In the genomic region with DNA sequence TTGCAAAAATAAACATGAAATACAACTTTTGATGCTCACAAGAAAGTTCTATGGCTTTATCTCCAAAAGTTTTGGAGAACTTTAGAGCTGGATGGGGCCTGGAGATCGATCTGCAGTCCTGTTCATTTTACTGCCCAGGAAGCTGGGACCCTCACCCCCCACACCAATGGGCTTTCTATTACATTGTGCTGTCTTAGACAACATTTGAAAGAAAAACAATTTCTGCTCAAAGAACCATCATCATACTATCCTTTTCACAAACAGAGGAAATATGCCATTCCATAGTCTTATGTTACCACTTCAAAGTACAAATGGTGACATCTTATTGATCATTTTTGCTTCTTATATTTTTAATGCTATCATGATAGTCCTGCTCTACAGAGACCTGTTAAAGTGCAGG, we compare ENCODE assay signal across 12 cellular contexts. TPM values are rescaled to one million over a fixed set of nuclear protein-coding genes. Genes with fewer than 3 reads are reported as not detected.
A peak's percentile ranks its signal among the peaks of the same experiment; 100 is the strongest.
DNase-seq lines count a peak whose midpoint lies in the region; ATAC-seq and TF ChIP-seq lines count a peak whose summit lies in the region.
"Had no signal": no experiment of that assay in that cellular context is flagged by ENCODE, and none has a peak within 500 bp of the region (broad histone marks: within the 10 kb centered on the region; RNA-seq: fewer than 3 reads in every experiment).

No MANE protein-coding gene starts in this region.

- H3K27me3 ChIP-seq in cardiac muscle cell: no peaks in the 10 kb centered on the region
- H3K27me3 ChIP-seq in tibial nerve: no peaks in the 10 kb centered on the region
- H3K27me3 ChIP-seq: brain microvascular endothelial cell had no signal

- H3K27me3 Mint-ChIP-seq in T-cell (no peaks in the 10 kb centered on the region), mesothelial cell of epicardium (ENCODE audit: low read depth) (no peaks in the 10 kb centered on the region)

- H3K9me3 Mint-ChIP-seq in T-cell: no peaks in the 10 kb centered on the region
- no peaks in the 10 kb centered on the region for H3K9me3 Mint-ChIP-seq in mesothelial cell of epicardium

- WGBS in tibial nerve, 2 donors: 62 to 75% methylated on average over 1 of the region's 1 CpG

- TF ChIP-seq POLR2A in tibial nerve (IDR thresholded peaks at IDR 0.05): no peak

- H3K36me3 Mint-ChIP-seq in T-cell (peaks cover 11% of the 10 kb centered on the region), mesothelial cell of epicardium (peaks cover 3% of the 10 kb centered on the region)

- no peak for TF ChIP-seq CTCF in cardiac muscle cell (IDR thresholded peaks at IDR 0.05; ENCODE audit: low read depth, low read length)
- no peak for TF ChIP-seq CTCF in mesothelial cell of epicardium (IDR thresholded peaks at IDR 0.05; ENCODE audit: unreplicated experiment)
- no peak for TF ChIP-seq CTCF in tibial nerve (IDR thresholded peaks at IDR 0.05)
- no peak for TF ChIP-seq CTCF in GM20000 (IDR thresholded peaks at IDR 0.05; ENCODE audit: extremely low read depth, missing control alignments)

- DNase-seq in cardiac muscle cell (ENCODE audit: low read depth in 1 of 2, low spot score in 1 of 2): no peak
- no peak for DNase-seq in left ventricle myocardium superior
- no peak for DNase-seq in T-cell
- no peak for DNase-seq in mesothelial cell of epicardium (ENCODE audit: low spot score in 2 of 2, unreplicated experiment in 2 of 2)
- DNase-seq in tibial nerve (ENCODE audit: low spot score in 2 of 2): no peak
- no peak for DNase-seq in GM20000 (ENCODE audit: low spot score)
- DNase-seq in dermis blood vessel endothelial cell: no peak
- DNase-seq: activated CD4-positive, alpha-beta T cell treated with anti-CD3 and anti-CD28 coated beads for 48 hours; brain microvascular endothelial cell; DMS79; occipital lobe had no signal

- H3K4me3 ChIP-seq in cardiac muscle cell: no peak overlapping the region
- H3K4me3 ChIP-seq in tibial nerve: no peak overlapping the region

- intact Hi-C loops in left ventricle myocardium superior (cut with micrococcal nuclease): no loop called here

- ATAC-seq in left ventricle myocardium superior (no peak), T-cell (replicated peaks in 1 of 4) (no peak), SK-N-SH treated with all-trans-retinoic acid at 6 μM for 48 hours (no peak)

- CTCF ChIA-PET in T-cell (lab: Charles Lee): interaction anchor here (1.0 to 1.6 kb wide), 3 partner anchors 10 to 66 kb away, joined by 3 to 4 read pairs (median 3); no protein-coding TSS in a partner anchor

- TF ChIP-seq EP300 in tibial nerve (IDR thresholded peaks at IDR 0.05): no peak

- H3K4me3 Mint-ChIP-seq in T-cell (no peak overlapping the region), mesothelial cell of epicardium (no peak overlapping the region)

- H3K27ac ChIP-seq in cardiac muscle cell (peak overlapping the region; percentile 98), tibial nerve (peak overlapping the region; percentile 100)
- H3K27ac ChIP-seq: brain microvascular endothelial cell had no signal

- H3K4me1 ChIP-seq in cardiac muscle cell (ENCODE audit: low read depth): peaks cover 27% of the 10 kb centered on the region
- peaks cover 0 to 18% (median 11%) of the 10 kb centered on the region in 4 donors for H3K4me1 ChIP-seq in tibial nerve

- H3K36me3 ChIP-seq in cardiac muscle cell (no peaks in the 10 kb centered on the region), tibial nerve (peaks cover 0 to 5% (median 0%) of the 10 kb centered on the region in 3 donors)

- POLR2A ChIA-PET in T-cell (lab: Charles Lee): interaction anchor here in 1 of 2 donors (6.3 kb wide), 1 partner anchor 104 kb away, joined by 68 read pairs; a partner anchor contains a TSS

- H3K4me1 Mint-ChIP-seq in T-cell (peaks cover 26 to 31% (median 30%) of the 10 kb centered on the region in 3 donors), mesothelial cell of epicardium (peaks cover 30% of the 10 kb centered on the region)

- H3K27ac Mint-ChIP-seq in T-cell: peak overlapping the region; percentile 74 to 93
- peak overlapping the region; percentile 98 for H3K27ac Mint-ChIP-seq in mesothelial cell of epicardium

- H3K9me3 ChIP-seq in cardiac muscle cell (ENCODE audit: low read depth) (no peaks in the 10 kb centered on the region), tibial nerve (no peaks in the 10 kb centered on the region)

TF ChIP-seq in SK-N-SH treated with all-trans-retinoic acid at 6 μM for 48 hours, 23 proteins besides CTCF, POLR2A, EP300 and RAD21 (continues in another document):
- TF ChIP-seq BACH2 (CRISPR knock-in tag; IDR thresholded peaks at IDR 0.05; ENCODE audit: borderline replicate concordance): no peak
- TF ChIP-seq ZNF8 (CRISPR knock-in tag; IDR thresholded peaks at IDR 0.05): no peak
- TF ChIP-seq PPARA (CRISPR knock-in tag; IDR thresholded peaks at IDR 0.05; ENCODE audit: borderline replicate concordance): no peak
- TF ChIP-seq, protein P1, sequence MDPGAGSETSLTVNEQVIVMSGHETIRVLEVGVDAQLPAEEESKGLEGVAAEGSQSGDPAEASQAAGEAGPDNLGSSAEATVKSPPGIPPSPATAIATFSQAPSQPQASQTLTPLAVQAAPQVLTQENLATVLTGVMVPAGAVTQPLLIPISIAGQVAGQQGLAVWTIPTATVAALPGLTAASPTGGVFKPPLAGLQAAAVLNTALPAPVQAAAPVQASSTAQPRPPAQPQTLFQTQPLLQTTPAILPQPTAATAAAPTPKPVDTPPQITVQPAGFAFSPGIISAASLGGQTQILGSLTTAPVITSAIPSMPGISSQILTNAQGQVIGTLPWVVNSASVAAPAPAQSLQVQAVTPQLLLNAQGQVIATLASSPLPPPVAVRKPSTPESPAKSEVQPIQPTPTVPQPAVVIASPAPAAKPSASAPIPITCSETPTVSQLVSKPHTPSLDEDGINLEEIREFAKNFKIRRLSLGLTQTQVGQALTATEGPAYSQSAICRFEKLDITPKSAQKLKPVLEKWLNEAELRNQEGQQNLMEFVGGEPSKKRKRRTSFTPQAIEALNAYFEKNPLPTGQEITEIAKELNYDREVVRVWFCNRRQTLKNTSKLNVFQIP (CRISPR knock-in tag; IDR thresholded peaks at IDR 0.05; ENCODE audit: borderline replicate concordance, low read depth): no peak
- no peak for TF ChIP-seq ZFP30 (CRISPR knock-in tag; IDR thresholded peaks at IDR 0.05)
- no peak for TF ChIP-seq GLIS3 (CRISPR knock-in tag; IDR thresholded peaks at IDR 0.05)
- TF ChIP-seq, protein P2, sequence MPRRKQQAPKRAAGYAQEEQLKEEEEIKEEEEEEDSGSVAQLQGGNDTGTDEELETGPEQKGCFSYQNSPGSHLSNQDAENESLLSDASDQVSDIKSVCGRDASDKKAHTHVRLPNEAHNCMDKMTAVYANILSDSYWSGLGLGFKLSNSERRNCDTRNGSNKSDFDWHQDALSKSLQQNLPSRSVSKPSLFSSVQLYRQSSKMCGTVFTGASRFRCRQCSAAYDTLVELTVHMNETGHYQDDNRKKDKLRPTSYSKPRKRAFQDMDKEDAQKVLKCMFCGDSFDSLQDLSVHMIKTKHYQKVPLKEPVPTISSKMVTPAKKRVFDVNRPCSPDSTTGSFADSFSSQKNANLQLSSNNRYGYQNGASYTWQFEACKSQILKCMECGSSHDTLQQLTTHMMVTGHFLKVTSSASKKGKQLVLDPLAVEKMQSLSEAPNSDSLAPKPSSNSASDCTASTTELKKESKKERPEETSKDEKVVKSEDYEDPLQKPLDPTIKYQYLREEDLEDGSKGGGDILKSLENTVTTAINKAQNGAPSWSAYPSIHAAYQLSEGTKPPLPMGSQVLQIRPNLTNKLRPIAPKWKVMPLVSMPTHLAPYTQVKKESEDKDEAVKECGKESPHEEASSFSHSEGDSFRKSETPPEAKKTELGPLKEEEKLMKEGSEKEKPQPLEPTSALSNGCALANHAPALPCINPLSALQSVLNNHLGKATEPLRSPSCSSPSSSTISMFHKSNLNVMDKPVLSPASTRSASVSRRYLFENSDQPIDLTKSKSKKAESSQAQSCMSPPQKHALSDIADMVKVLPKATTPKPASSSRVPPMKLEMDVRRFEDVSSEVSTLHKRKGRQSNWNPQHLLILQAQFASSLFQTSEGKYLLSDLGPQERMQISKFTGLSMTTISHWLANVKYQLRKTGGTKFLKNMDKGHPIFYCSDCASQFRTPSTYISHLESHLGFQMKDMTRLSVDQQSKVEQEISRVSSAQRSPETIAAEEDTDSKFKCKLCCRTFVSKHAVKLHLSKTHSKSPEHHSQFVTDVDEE (CRISPR knock-in tag; IDR thresholded peaks at IDR 0.05): no peak
- no peak for TF ChIP-seq SNAI2 (CRISPR knock-in tag; IDR thresholded peaks at IDR 0.05)
- TF ChIP-seq ZFP3 (CRISPR knock-in tag; IDR thresholded peaks at IDR 0.05): no peak
- no peak for TF ChIP-seq TOX (CRISPR knock-in tag; IDR thresholded peaks at IDR 0.05; ENCODE audit: borderline replicate concordance)
- TF ChIP-seq, protein P3, sequence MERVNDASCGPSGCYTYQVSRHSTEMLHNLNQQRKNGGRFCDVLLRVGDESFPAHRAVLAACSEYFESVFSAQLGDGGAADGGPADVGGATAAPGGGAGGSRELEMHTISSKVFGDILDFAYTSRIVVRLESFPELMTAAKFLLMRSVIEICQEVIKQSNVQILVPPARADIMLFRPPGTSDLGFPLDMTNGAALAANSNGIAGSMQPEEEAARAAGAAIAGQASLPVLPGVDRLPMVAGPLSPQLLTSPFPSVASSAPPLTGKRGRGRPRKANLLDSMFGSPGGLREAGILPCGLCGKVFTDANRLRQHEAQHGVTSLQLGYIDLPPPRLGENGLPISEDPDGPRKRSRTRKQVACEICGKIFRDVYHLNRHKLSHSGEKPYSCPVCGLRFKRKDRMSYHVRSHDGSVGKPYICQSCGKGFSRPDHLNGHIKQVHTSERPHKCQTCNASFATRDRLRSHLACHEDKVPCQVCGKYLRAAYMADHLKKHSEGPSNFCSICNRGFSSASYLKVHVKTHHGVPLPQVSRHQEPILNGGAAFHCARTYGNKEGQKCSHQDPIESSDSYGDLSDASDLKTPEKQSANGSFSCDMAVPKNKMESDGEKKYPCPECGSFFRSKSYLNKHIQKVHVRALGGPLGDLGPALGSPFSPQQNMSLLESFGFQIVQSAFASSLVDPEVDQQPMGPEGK (CRISPR knock-in tag; IDR thresholded peaks at IDR 0.05; ENCODE audit: borderline replicate concordance): no peak
- TF ChIP-seq ARNTL (CRISPR knock-in tag; IDR thresholded peaks at IDR 0.05; ENCODE audit: borderline replicate concordance, low read depth): no peak
- no peak for TF ChIP-seq CSDC2 (CRISPR knock-in tag; IDR thresholded peaks at IDR 0.05)

RNA-seq across cellular contexts. Expression of gene HNRNPU, which starts 2.0 kb away (rescaled TPM):
- total RNA-seq in cardiac muscle cell (267 and 447 TPM in 2 replicates), left ventricle myocardium superior (183 TPM), T-cell (100 to 1,000 TPM; 302 to 498 (median 321) TPM), mesothelial cell of epicardium (423 to 436 TPM (median 424 TPM) in 3 replicates), tibial nerve (100 to 1,000 TPM; 344 to 503 (median 410) TPM), dermis blood vessel endothelial cell (395 and 520 TPM in 2 replicates)
- 345 and 382 TPM in 2 replicates for polyA plus RNA-seq in cardiac muscle cell

RNA-seq across cellular contexts. Expression of gene COX20, which starts 30.9 kb away (rescaled TPM):
- total RNA-seq in cardiac muscle cell (51.2 and 55.8 TPM in 2 replicates), left ventricle myocardium superior (63.7 TPM), T-cell (10 to 100 TPM; 17.0 to 32.0 (median 27.5) TPM), mesothelial cell of epicardium (27.7 to 31.9 TPM (median 29.3 TPM) in 3 replicates), tibial nerve (10 to 100 TPM; 20.2 to 44.4 (median 39.5) TPM), dermis blood vessel endothelial cell (16.8 and 33.0 TPM in 2 replicates)
- polyA plus RNA-seq in cardiac muscle cell: 68.1 and 104 TPM in 2 replicates
